ENCODE assay signal across 34 cellular contexts in genomic region chr12:74379114-74379513, GRCh38.
"Had no signal": no experiment of that assay in that cellular context is flagged by ENCODE, and none has a peak within 500 bp of the region (broad histone marks: within the 10 kb centered on the region; RNA-seq: fewer than 3 reads in every experiment).

No MANE protein-coding gene starts in this region.

- H3K27ac Mint-ChIP-seq: activated B cell treated with CpG ODN at 0.5 μM for 24 hours; activated CD4-positive, alpha-beta memory T cell treated with anti-CD3 and anti-CD28 coated beads for 36 hours; activated CD4-positive, alpha-beta T cell treated with anti-CD3 and anti-CD28 coated beads, Interleukin-2, amount 10 ng/mL, durations not matched to agents 24 days and 14 days; activated CD8-positive, alpha-beta T cell treated with anti-CD3 and anti-CD28 coated beads for 36 hours; activated naive CD4-positive, alpha-beta T cell treated with anti-CD3 and anti-CD28 coated beads for 36 hours; activated naive CD4-positive, alpha-beta T cell treated with anti-CD3 and anti-CD28 coated beads, Interleukin-2, amount 50 U/mL, for 72 hours; activated naive CD8-positive, alpha-beta T cell treated with anti-CD3 and anti-CD28 coated beads for 36 hours; activated T-cell treated with anti-CD3 and anti-CD28 coated beads, Interleukin-2, amount 50 U/mL, for 72 hours; activated T-helper 1 cell treated with anti-CD3 and anti-CD28 coated beads, Interleukin-12 subunit alpha, Interleukin-12 subunit beta, Interleukin-2, Interleukin-4 antibody, amounts not matched to agents 30 ng/mL and 10 ng/mL and 1 ng/mL, durations not matched to agents 14 hours and 24 hours and 36 hours; activated T-helper 17 cell treated with anti-CD3 and anti-CD28 coated beads, Interleukin-2, amount 50 U/mL, for 72 hours; T-helper 2 cell treated with Interferon-gamma antibody and Interleukin-4, amounts not matched to agents 5 μg/mL and 100 μg/mL, for 36 hours had no signal

- H3K36me3 Mint-ChIP-seq: activated CD4-positive, alpha-beta memory T cell treated with anti-CD3 and anti-CD28 coated beads for 36 hours; activated naive CD4-positive, alpha-beta T cell treated with anti-CD3 and anti-CD28 coated beads, Interleukin-2, amount 50 U/mL, for 72 hours; activated naive CD8-positive, alpha-beta T cell treated with anti-CD3 and anti-CD28 coated beads for 36 hours had no signal

- H3K4me3 ChIP-seq: adrenal gland, body of pancreas, breast epithelium had no signal

- H3K27ac ChIP-seq: adrenal gland, body of pancreas, brain microvascular endothelial cell, breast epithelium had no signal

- H3K4me1 Mint-ChIP-seq: activated B cell treated with CpG ODN at 0.5 μM for 24 hours; activated CD4-positive, alpha-beta T cell treated with anti-CD3 and anti-CD28 coated beads, Interleukin-2, amount 10 ng/mL, durations not matched to agents 24 days and 14 days; activated naive CD8-positive, alpha-beta T cell treated with anti-CD3 and anti-CD28 coated beads for 36 hours; activated T-helper 17 cell treated with anti-CD3 and anti-CD28 coated beads, Interleukin-2, amount 50 U/mL, for 72 hours had no signal

- H3K9me3 ChIP-seq: adrenal gland, body of pancreas, breast epithelium had no signal

- H3K4me1 ChIP-seq: adrenal gland, body of pancreas, breast epithelium had no signal

- H3K27me3 ChIP-seq: adrenal gland, body of pancreas, brain microvascular endothelial cell, breast epithelium had no signal

- DNase-seq: activated B cell treated with CpG ODN at 0.5 μM for 24 hours; activated CD4-positive, alpha-beta memory T cell treated with anti-CD3 and anti-CD28 coated beads for 36 hours; activated CD4-positive, alpha-beta T cell treated with anti-CD3 and anti-CD28 coated beads for 4 hours; activated CD4-positive, alpha-beta T cell treated with anti-CD3 and anti-CD28 coated beads, Interleukin-2, amount 10 ng/mL, durations not matched to agents 24 days and 14 days; activated CD4-positive, alpha-beta T cell treated with anti-CD3 and anti-CD28 coated beads, Interleukin-2, amount 50 U/mL, for 1 hour; activated CD4-positive, alpha-beta T cell treated with anti-CD3 and anti-CD28 coated beads, Interleukin-2, amount 50 U/mL, for 4 hours; activated CD4-positive, CD25-positive, alpha-beta regulatory T cell treated with anti-CD3 and anti-CD28 coated beads, Interleukin-2, amount 50 U/mL, for 72 hours; activated CD8-positive, alpha-beta memory T cell treated with anti-CD3 and anti-CD28 coated beads, Interleukin-2, amount 50 U/mL, for 4 hours; activated CD8-positive, alpha-beta T cell treated with anti-CD3 and anti-CD28 coated beads for 36 hours; activated effector memory CD4-positive, alpha-beta T cell treated with anti-CD3 and anti-CD28 coated beads, Interleukin-2, amount 50 U/mL, for 16 hours; activated gamma-delta T cell treated with Interleukin-2 at 50 U/mL for 16 hours; activated naive CD4-positive, alpha-beta T cell; activated naive CD4-positive, alpha-beta T cell treated with anti-CD3 and anti-CD28 coated beads for 36 hours; activated naive CD4-positive, alpha-beta T cell treated with anti-CD3 and anti-CD28 coated beads, Interleukin-2, amount 50 U/mL, for 16 hours; activated naive CD8-positive, alpha-beta T cell treated with anti-CD3 and anti-CD28 coated beads for 36 hours; activated T-cell treated with anti-CD3 and anti-CD28 coated beads for 4 hours; activated T-cell treated with anti-CD3 and anti-CD28 coated beads, Interleukin-2, amount 50 U/mL, for 1 hour; activated T-cell treated with anti-CD3 and anti-CD28 coated beads, Interleukin-2, amount 50 U/mL, for 4 hours; activated T-cell treated with anti-CD3 and anti-CD28 coated beads, Interleukin-2, amount 50 U/mL, for 72 hours; adrenal gland; amniotic stem cell; aorta; body of pancreas; brain microvascular endothelial cell; central memory CD4-positive, alpha-beta T cell; T-helper 2 cell; T-helper 9 cell had no signal

- H3K36me3 ChIP-seq: adrenal gland, brain microvascular endothelial cell, breast epithelium had no signal

- FAIRE-seq: astrocyte, TTC549 had no signal

- H3K27me3 Mint-ChIP-seq: activated B cell treated with CpG ODN at 0.5 μM for 24 hours; activated CD4-positive, alpha-beta memory T cell treated with anti-CD3 and anti-CD28 coated beads for 36 hours; activated CD4-positive, alpha-beta T cell treated with anti-CD3 and anti-CD28 coated beads, Interleukin-2, amount 10 ng/mL, durations not matched to agents 24 days and 14 days; activated CD8-positive, alpha-beta T cell treated with anti-CD3 and anti-CD28 coated beads for 36 hours; activated naive CD8-positive, alpha-beta T cell treated with anti-CD3 and anti-CD28 coated beads for 36 hours; activated T-helper 17 cell treated with anti-CD3 and anti-CD28 coated beads, Interleukin-2, amount 50 U/mL, for 72 hours had no signal

- H3K4me3 Mint-ChIP-seq: activated B cell treated with CpG ODN at 0.5 μM for 24 hours; activated CD4-positive, alpha-beta memory T cell treated with anti-CD3 and anti-CD28 coated beads for 36 hours; activated CD4-positive, alpha-beta T cell treated with anti-CD3 and anti-CD28 coated beads, Interleukin-2, amount 10 ng/mL, durations not matched to agents 24 days and 14 days; activated CD8-positive, alpha-beta T cell treated with anti-CD3 and anti-CD28 coated beads for 36 hours; activated naive CD4-positive, alpha-beta T cell treated with anti-CD3 and anti-CD28 coated beads for 36 hours; activated naive CD8-positive, alpha-beta T cell treated with anti-CD3 and anti-CD28 coated beads for 36 hours; activated T-cell treated with anti-CD3 and anti-CD28 coated beads, Interleukin-2, amount 50 U/mL, for 4 hours; activated T-cell treated with anti-CD3 and anti-CD28 coated beads, Interleukin-2, amount 50 U/mL, for 72 hours; activated T-helper 1 cell treated with anti-CD3 and anti-CD28 coated beads, Interleukin-12 subunit alpha, Interleukin-12 subunit beta, Interleukin-2, Interleukin-4 antibody, amounts not matched to agents 30 ng/mL and 10 ng/mL and 1 ng/mL, durations not matched to agents 14 hours and 24 hours and 36 hours; activated T-helper 17 cell treated with anti-CD3 and anti-CD28 coated beads, Interleukin-2, amount 50 U/mL, for 72 hours; T-helper 2 cell treated with Interferon-gamma antibody and Interleukin-4, amounts not matched to agents 5 μg/mL and 100 μg/mL, for 36 hours had no signal

- ATAC-seq: activated CD8-positive, alpha-beta T cell treated with anti-CD3 and anti-CD28 coated beads for 36 hours; activated naive CD4-positive, alpha-beta T cell treated with anti-CD3 and anti-CD28 coated beads, Interleukin-2, amount 50 U/mL, for 72 hours; activated T-cell treated with anti-CD3 and anti-CD28 coated beads, Interleukin-2, amount 50 U/mL, for 4 hours; activated T-cell treated with anti-CD3 and anti-CD28 coated beads, Interleukin-2, amount 50 U/mL, for 72 hours; activated T-helper 17 cell treated with anti-CD3 and anti-CD28 coated beads, Interleukin-2, amount 50 U/mL, for 72 hours; body of pancreas had no signal
